Comparison of ENCODE assay signal across 8 cellular contexts in genomic region chr17:5110816-5111215, GRCh38. TPM values are rescaled to one million over a fixed set of nuclear protein-coding genes. Genes with fewer than 3 reads are reported as not detected.
DNase-seq lines count a peak whose midpoint lies in the region; ATAC-seq and TF ChIP-seq lines count a peak whose summit lies in the region.

No MANE protein-coding gene starts in this region.

- peaks cover 63% of the 10 kb centered on the region for H3K36me3 Mint-ChIP-seq in HFFc6 (ENCODE audit: low read depth)
- peaks cover 66% of the 10 kb centered on the region for H3K36me3 Mint-ChIP-seq in activated naive CD8-positive, alpha-beta T cell treated with anti-CD3 and anti-CD28 coated beads, Interleukin-2, amount 10 ng/mL, durations not matched to agents 7 days and 5 days

- DNase-seq in HFFc6, result no peak
- DNase-seq in activated naive CD8-positive, alpha-beta T cell treated with anti-CD3 and anti-CD28 coated beads, Interleukin-2, amount 10 ng/mL, durations not matched to agents 7 days and 5 days, result no peak
- DNase-seq in lower leg skin (ENCODE audit: low spot score in 2 of 2), result no peak
- no peak for DNase-seq in NCI-H1048 (lab: John Stamatoyannopoulos, UW)
- DNase-seq in activated gamma-delta T cell treated with Interleukin-2 at 50 U/mL for 16 hours, result no peak
- no peak for DNase-seq in NCI-H524 (lab: John Stamatoyannopoulos, UW)

- TF ChIP-seq POLR2A in lower leg skin (IDR thresholded peaks at IDR 0.05), result no peak

- POLR2A ChIA-PET in activated naive CD8-positive, alpha-beta T cell treated with anti-CD3 and anti-CD28 coated beads, Interleukin-2, amount 10 ng/mL, durations not matched to agents 7 days and 5 days (lab: Charles Lee), result interaction anchor here (0.7 to 1.1 kb wide), 3 partner anchors 21 to 80 kb away, joined by 3 read pairs; partner anchors contain the start of gene ZFP3

- H3K4me1 Mint-ChIP-seq in HFFc6 (ENCODE audit: low read depth), result peaks cover 17% of the 10 kb centered on the region
- peaks cover 11% of the 10 kb centered on the region for H3K4me1 Mint-ChIP-seq in activated naive CD8-positive, alpha-beta T cell treated with anti-CD3 and anti-CD28 coated beads, Interleukin-2, amount 10 ng/mL, durations not matched to agents 7 days and 5 days

- peaks cover 3% of the 10 kb centered on the region; the same call in 1 of the 2 replicates for H3K27me3 Mint-ChIP-seq in HFFc6 (ENCODE audit: insufficient read depth)
- H3K27me3 Mint-ChIP-seq in activated naive CD8-positive, alpha-beta T cell treated with anti-CD3 and anti-CD28 coated beads, Interleukin-2, amount 10 ng/mL, durations not matched to agents 7 days and 5 days, result peaks cover 5% of the 10 kb centered on the region

- 16 to 21% methylated on average over 8 of the region's 8 CpGs for WGBS in lower leg skin, 2 donors

- peak overlapping the region; percentile 87 for H3K4me3 Mint-ChIP-seq in HFFc6
- H3K4me3 Mint-ChIP-seq in activated naive CD8-positive, alpha-beta T cell treated with anti-CD3 and anti-CD28 coated beads, Interleukin-2, amount 10 ng/mL, durations not matched to agents 7 days and 5 days, result peak overlapping the region; percentile 84

- peak overlapping the region; percentile 27 for H3K27ac Mint-ChIP-seq in HFFc6
- peak overlapping the region; percentile 79 for H3K27ac Mint-ChIP-seq in activated naive CD8-positive, alpha-beta T cell treated with anti-CD3 and anti-CD28 coated beads, Interleukin-2, amount 10 ng/mL, durations not matched to agents 7 days and 5 days

- TF ChIP-seq CTCF in 22Rv1 (IDR thresholded peaks at IDR 0.05), result no peak
- TF ChIP-seq CTCF in HFFc6 (IDR thresholded peaks at IDR 0.05), result no peak
- TF ChIP-seq CTCF in lower leg skin (IDR thresholded peaks at IDR 0.05), result no peak

- no peak for ATAC-seq in activated naive CD8-positive, alpha-beta T cell treated with anti-CD3 and anti-CD28 coated beads, Interleukin-2, amount 10 ng/mL, durations not matched to agents 7 days and 5 days (ENCODE audit: low read depth)
- ATAC-seq in GM19452 (IDR thresholded peaks at IDR 0.05; ENCODE audit: unreplicated experiment), result no peak

- peaks cover 40% of the 10 kb centered on the region for H3K9me3 Mint-ChIP-seq in HFFc6
- peaks cover 10% of the 10 kb centered on the region for H3K9me3 Mint-ChIP-seq in activated naive CD8-positive, alpha-beta T cell treated with anti-CD3 and anti-CD28 coated beads, Interleukin-2, amount 10 ng/mL, durations not matched to agents 7 days and 5 days

- H3K27ac ChIP-seq in 22Rv1, result peak overlapping the region; percentile 71; the same call in 1 of the 2 replicates

- peak overlapping the region; percentile 79 for H3K4me3 ChIP-seq in lower leg skin (ENCODE audit: low read depth, poor library complexity, severe bottlenecking)

- intact Hi-C loops in lower leg skin (cut with DNase I; ENCODE audit: low total_unique reads), result no loop called here

RNA-seq across cellular contexts. Expression of gene ZNF232, which starts 0.9 kb away (rescaled TPM):
- total RNA-seq in HFFc6 (2021; fragmentation: NEBNext Ultra II Directional; extraction: Animal tissue kit (Norgen Biotek cat#: 25700)), result 1 to 10 TPM; 3.5 to 4.9 (median 3.8) TPM
- 10 to 100 TPM in 1 of 2 experiments, 1 to 10 TPM in 1; 9.4 to 12.9 TPM for total RNA-seq in activated naive CD8-positive, alpha-beta T cell treated with anti-CD3 and anti-CD28 coated beads, Interleukin-2, amount 10 ng/mL, durations not matched to agents 7 days and 5 days
- 1 to 10 TPM; 6.5 to 8.7 (median 8.6) TPM for total RNA-seq in lower leg skin

RNA-seq across cellular contexts. Expression of gene USP6, which starts 5.0 kb away (rescaled TPM):
- under 1 TPM; 0.05 to 0.19 (median 0.10) TPM for total RNA-seq in HFFc6 (2021; fragmentation: NEBNext Ultra II Directional; extraction: Animal tissue kit (Norgen Biotek cat#: 25700))
- total RNA-seq in activated naive CD8-positive, alpha-beta T cell treated with anti-CD3 and anti-CD28 coated beads, Interleukin-2, amount 10 ng/mL, durations not matched to agents 7 days and 5 days, result under 1 TPM; 0.06 to 0.11 TPM
- under 1 TPM in 3 of 4 donors, not detected in 1; 0.04 to 0.98 (median 0.19) TPM for total RNA-seq in lower leg skin

RNA-seq across cellular contexts. Expression of gene ZFP3, which starts 32.5 kb away (rescaled TPM):
- under 1 TPM in 5 of 6 experiments, not detected in 1; 0.09 to 0.19 (median 0.13) TPM for total RNA-seq in HFFc6 (2021; fragmentation: NEBNext Ultra II Directional; extraction: Animal tissue kit (Norgen Biotek cat#: 25700))
- 1 to 10 TPM; 7.3 to 8.3 TPM for total RNA-seq in activated naive CD8-positive, alpha-beta T cell treated with anti-CD3 and anti-CD28 coated beads, Interleukin-2, amount 10 ng/mL, durations not matched to agents 7 days and 5 days
- 1 to 10 TPM; 1.2 to 5.2 (median 3.5) TPM for total RNA-seq in lower leg skin
